Comparison of ENCODE assay signal across 7 cellular contexts in the genomic region with DNA sequence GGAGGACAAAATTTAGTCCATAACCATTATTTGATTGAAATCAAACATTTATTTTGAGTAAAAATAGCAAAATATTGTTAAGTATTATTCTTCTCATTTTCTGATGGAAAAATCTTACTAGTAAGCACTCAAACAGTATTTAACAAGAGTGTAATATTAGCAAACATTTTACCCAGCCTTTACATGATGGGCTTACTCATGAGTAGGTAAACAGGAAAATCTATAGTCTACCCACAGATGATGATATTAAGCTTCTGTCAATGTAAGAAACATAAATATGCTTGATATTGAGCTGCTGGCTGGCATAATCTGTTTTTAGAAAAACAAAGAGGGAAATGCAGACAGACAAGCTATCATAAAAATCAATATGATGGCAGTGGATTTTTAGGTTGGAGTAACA.
"Had no signal": no experiment of that assay in that cellular context is flagged by ENCODE, and none has a peak within 500 bp of the region (broad histone marks: within the 10 kb centered on the region; RNA-seq: fewer than 3 reads in every experiment).

No MANE protein-coding gene starts in this region.

- H3K27ac ChIP-seq: HL-60, KMS-11 had no signal

- ATAC-seq: HepG2, K562 had no signal

- H3K9ac ChIP-seq: KMS-11 had no signal

- H3K4me2 ChIP-seq: KMS-11 had no signal

- H3K4me3 ChIP-seq: K562 had no signal

- DNase-seq: IMR-90, KBM-7, KG1 had no signal
